10 cellular contexts compared by ENCODE assay signal in the genomic region with DNA sequence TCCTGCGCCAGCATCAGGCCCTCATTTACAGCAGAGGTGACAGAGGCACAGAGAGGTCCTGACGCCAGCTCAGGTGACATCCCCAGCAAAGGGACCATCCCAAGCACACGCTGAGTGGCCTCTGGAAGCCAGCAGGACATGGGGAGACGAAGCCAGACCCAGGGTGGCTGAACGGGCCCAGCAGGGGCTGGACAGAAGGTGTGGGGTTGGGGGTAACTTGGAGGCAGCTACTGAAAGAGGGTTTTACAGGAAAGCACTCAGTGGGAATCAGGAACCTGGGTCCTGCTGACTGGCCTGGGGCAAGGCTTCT. TPM values are rescaled to one million over a fixed set of nuclear protein-coding genes. Genes with fewer than 3 reads are reported as not detected.
DNase-seq lines count a peak whose midpoint lies in the region; ATAC-seq and TF ChIP-seq lines count a peak whose summit lies in the region.
"Had no signal": no experiment of that assay in that cellular context is flagged by ENCODE, and none has a peak within 500 bp of the region (broad histone marks: within the 10 kb centered on the region; RNA-seq: fewer than 3 reads in every experiment).

No MANE protein-coding gene starts in this region.

- no peaks in the 10 kb centered on the region for H3K36me3 ChIP-seq in endocrine pancreas (ENCODE audit: control insufficient read depth, insufficient read depth, low read length)
- H3K36me3 ChIP-seq: SJCRH30 had no signal

- no peak overlapping the region for H3K4me3 ChIP-seq in endocrine pancreas (ENCODE audit: control insufficient read depth, insufficient read depth, low read length)
- H3K4me3 ChIP-seq in lower leg skin (ENCODE audit: low read depth, poor library complexity, severe bottlenecking) = no peak overlapping the region
- H3K4me3 ChIP-seq: SJCRH30 had no signal

- peak overlapping the region; percentile 39 for H3K9ac ChIP-seq in endocrine pancreas (ENCODE audit: control insufficient read depth, insufficient read depth, low read length)

- H3K4me1 ChIP-seq in endocrine pancreas (ENCODE audit: control insufficient read depth, insufficient read depth, low read length) = no peaks in the 10 kb centered on the region

- no peaks in the 10 kb centered on the region for H3K27me3 ChIP-seq in endocrine pancreas (ENCODE audit: control insufficient read depth, insufficient read depth, low read length)

- H3K9me3 ChIP-seq in endocrine pancreas (ENCODE audit: control insufficient read depth, low read length) = no peaks in the 10 kb centered on the region
- H3K9me3 ChIP-seq: SJCRH30 had no signal

- DNase-seq in Right ventricle myocardium superior (peak; percentile 25), cardiac septum (ENCODE audit: low spot score) (no peak), retina (peak; percentile 9), lower leg skin (ENCODE audit: low spot score in 2 of 2) (no peak), activated gamma-delta T cell treated with Interleukin-2 at 50 U/mL for 16 hours (no peak), NOMO-1 (lab: John Stamatoyannopoulos, UW; ENCODE audit: unreplicated experiment in 2 of 2) (no peak)
- DNase-seq: NCI-H187 treated with DMSO at 0.1 percent for 48 hours had no signal

- no peak for TF ChIP-seq CTCF in lower leg skin (IDR thresholded peaks at IDR 0.05)

- intact Hi-C loops in Right ventricle myocardium superior (cut with DNase I) = loop anchor here (2.0 kb wide), 1 partner anchor 32 kb away; no protein-coding TSS in a partner anchor
- intact Hi-C loops in cardiac septum (cut with DNase I) = loop anchor here (1.0 to 2.0 kb wide), 2 partner anchors 31 to 166 kb away; no protein-coding TSS in a partner anchor
- intact Hi-C loops in lower leg skin (cut with DNase I; ENCODE audit: low total_unique reads) = loop anchor here (2.0 to 5.0 kb wide), 2 partner anchors 30 to 164 kb away; no protein-coding TSS in a partner anchor

- no peak for TF ChIP-seq POLR2A in lower leg skin (IDR thresholded peaks at IDR 0.05)

- ATAC-seq in Right ventricle myocardium superior (ENCODE audit: poor library complexity) (no peak), HG03469 (IDR thresholded peaks at IDR 0.05; ENCODE audit: unreplicated experiment) (no peak)

- 42 to 49% methylated on average over 5 of the region's 5 CpGs for WGBS in lower leg skin, 2 donors

RNA-seq across cellular contexts. Expression of gene ARHGEF16, which starts 1.6 kb away (rescaled TPM):
- total RNA-seq in Right ventricle myocardium superior (0.89 TPM), cardiac septum (0.57 TPM), lower leg skin (10 to 100 TPM in 2 of 4 donors, 1 to 10 TPM in 2; 7.9 to 11.5 (median 9.8) TPM)

Comparison
In these comparisons a context has a peak if more than half of its experiments do, and no peak if none do; other contexts are left out.
1. DNase-seq: peak in Right ventricle myocardium superior (single experiment) and retina (single experiment); none in cardiac septum (single experiment), lower leg skin (0 of 2), activated gamma-delta T cell treated with Interleukin-2 at 50 U/mL for 16 hours (single experiment) and NOMO-1 (0 of 2).